Comparison of ENCODE assay signal across 15 cellular contexts in the genomic region with DNA sequence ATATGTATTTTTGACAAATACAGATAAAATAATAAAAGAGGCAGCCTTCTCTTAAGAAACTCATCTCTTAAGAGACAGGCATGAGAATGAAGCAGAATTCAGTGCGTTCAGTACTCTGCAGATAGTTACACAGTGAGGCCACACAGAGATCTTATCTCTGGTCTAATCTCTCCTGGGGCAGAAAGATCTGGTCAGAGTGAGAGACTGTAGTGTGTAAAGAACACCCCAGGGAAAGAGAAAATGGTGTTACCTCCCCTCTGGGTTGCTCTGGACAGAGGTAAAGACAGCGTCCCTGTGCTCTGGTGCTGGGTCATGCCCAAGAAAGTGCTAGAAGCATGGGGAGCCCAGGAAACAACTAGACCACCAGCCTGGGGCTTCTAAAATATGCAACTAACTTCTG.
DNase-seq lines count a peak whose midpoint lies in the region; ATAC-seq and TF ChIP-seq lines count a peak whose summit lies in the region.
"Had no signal": no experiment of that assay in that cellular context is flagged by ENCODE, and none has a peak within 500 bp of the region (broad histone marks: within the 10 kb centered on the region; RNA-seq: fewer than 3 reads in every experiment).

No MANE protein-coding gene starts in this region.

- H3K79me2 ChIP-seq in hepatocyte: no peaks in the 10 kb centered on the region

- H3K27me3 ChIP-seq in cardiac muscle cell: no peaks in the 10 kb centered on the region
- H3K27me3 ChIP-seq in heart right ventricle: no peaks in the 10 kb centered on the region
- no peaks in the 10 kb centered on the region for H3K27me3 ChIP-seq in hepatocyte
- H3K27me3 ChIP-seq in BE2C: no peaks in the 10 kb centered on the region

- H3K36me3 ChIP-seq in cardiac muscle cell (peaks cover 59% of the 10 kb centered on the region), heart right ventricle (peaks cover 0 to 96% (median 42%) of the 10 kb centered on the region in 9 donors), hepatocyte (replicated peaks; ENCODE audit: insufficient read depth, low read depth) (no peaks in the 10 kb centered on the region), BE2C (peaks cover 4% of the 10 kb centered on the region)

- H3K9me3 ChIP-seq in cardiac muscle cell (ENCODE audit: low read depth) (no peaks in the 10 kb centered on the region), heart right ventricle (peaks cover 0 to 21% (median 9%) of the 10 kb centered on the region in 11 donors), hepatocyte (ENCODE audit: low read depth) (no peaks in the 10 kb centered on the region), BE2C (no peaks in the 10 kb centered on the region)

- no peak for TF ChIP-seq CTCF in cardiac muscle cell (IDR thresholded peaks at IDR 0.05; ENCODE audit: low read depth, low read length)
- TF ChIP-seq CTCF in heart right ventricle (IDR thresholded peaks at IDR 0.05): no peak
- no peak for TF ChIP-seq CTCF in NB4 (IDR thresholded peaks at IDR 0.05; ENCODE audit: low read depth, low read length)
- no peak for TF ChIP-seq CTCF in hepatocyte (IDR thresholded peaks at IDR 0.05; ENCODE audit: poor library complexity)
- TF ChIP-seq CTCF in BE2C (IDR thresholded peaks at IDR 0.05; ENCODE audit: low read depth, low read length): no peak

- H3K27ac ChIP-seq in cardiac muscle cell: peak overlapping the region; percentile 60
- H3K27ac ChIP-seq in heart right ventricle: peak overlapping the region in 1 of 10 donors; percentile 26
- H3K27ac ChIP-seq in hepatocyte: peak overlapping the region; percentile 22
- H3K27ac ChIP-seq: C4-2B had no signal

- intact Hi-C loops in heart right ventricle (cut with DNase I): no loop called here

- H3K4me1 ChIP-seq in cardiac muscle cell (ENCODE audit: low read depth) (no peaks in the 10 kb centered on the region), heart right ventricle (peaks cover 0 to 4% (median 0%) of the 10 kb centered on the region in 9 donors), hepatocyte (ENCODE audit: insufficient read depth) (no peaks in the 10 kb centered on the region), BE2C (no peaks in the 10 kb centered on the region; the same call in 1 of the 2 replicates)

- ATAC-seq in heart right ventricle: no peak

- no peaks in the 10 kb centered on the region for H4K20me1 ChIP-seq in hepatocyte (ENCODE audit: insufficient read depth, poor library complexity, severe bottlenecking)

- no peak for TF ChIP-seq POLR2A in NB4 (IDR thresholded peaks at IDR 0.05; ENCODE audit: extremely low read depth, insufficient read length)

- WGBS in heart right ventricle, 2 donors: 89% methylated on average over 2 of the region's 2 CpGs
- WGBS in hepatocyte (ENCODE audit: low lambda C conversion rate, missing lambda C conversion rate): 39% methylated on average over 2 of the region's 2 CpGs

- H3K4me2 ChIP-seq in hepatocyte: no peak overlapping the region

- no peak overlapping the region for H2AFZ ChIP-seq in hepatocyte

- no peaks in the 10 kb centered on the region for H3K9me2 ChIP-seq in hepatocyte (replicated peaks; ENCODE audit: insufficient read depth)

- no peak for DNase-seq in cardiac muscle cell (ENCODE audit: low read depth in 1 of 2, low spot score in 1 of 2)
- DNase-seq in heart right ventricle: no peak
- DNase-seq in NB4 (ENCODE audit: low read depth): peak; percentile 14
- DNase-seq in hepatocyte (ENCODE audit: low spot score): no peak
- no peak for DNase-seq in GF-D8 (lab: John Stamatoyannopoulos, UW)
- DNase-seq in T-helper 1 cell: no peak
- no peak for DNase-seq in BE2C
- DNase-seq: ACHN; CD4-positive, alpha-beta memory T cell; DMS79; EL; GDM1; HCEC 1CT; HFFc6 had no signal

- H3K4me3 ChIP-seq in cardiac muscle cell: no peak overlapping the region
- H3K4me3 ChIP-seq in heart right ventricle: no peak overlapping the region
- no peak overlapping the region for H3K4me3 ChIP-seq in NB4 (ENCODE audit: low read depth, low read length)
- H3K4me3 ChIP-seq in hepatocyte: no peak overlapping the region
- no peak overlapping the region for H3K4me3 ChIP-seq in BE2C (ENCODE audit: low read depth, low read length)
